Comparison of ENCODE assay signal across 8 cellular contexts in the genomic region with DNA sequence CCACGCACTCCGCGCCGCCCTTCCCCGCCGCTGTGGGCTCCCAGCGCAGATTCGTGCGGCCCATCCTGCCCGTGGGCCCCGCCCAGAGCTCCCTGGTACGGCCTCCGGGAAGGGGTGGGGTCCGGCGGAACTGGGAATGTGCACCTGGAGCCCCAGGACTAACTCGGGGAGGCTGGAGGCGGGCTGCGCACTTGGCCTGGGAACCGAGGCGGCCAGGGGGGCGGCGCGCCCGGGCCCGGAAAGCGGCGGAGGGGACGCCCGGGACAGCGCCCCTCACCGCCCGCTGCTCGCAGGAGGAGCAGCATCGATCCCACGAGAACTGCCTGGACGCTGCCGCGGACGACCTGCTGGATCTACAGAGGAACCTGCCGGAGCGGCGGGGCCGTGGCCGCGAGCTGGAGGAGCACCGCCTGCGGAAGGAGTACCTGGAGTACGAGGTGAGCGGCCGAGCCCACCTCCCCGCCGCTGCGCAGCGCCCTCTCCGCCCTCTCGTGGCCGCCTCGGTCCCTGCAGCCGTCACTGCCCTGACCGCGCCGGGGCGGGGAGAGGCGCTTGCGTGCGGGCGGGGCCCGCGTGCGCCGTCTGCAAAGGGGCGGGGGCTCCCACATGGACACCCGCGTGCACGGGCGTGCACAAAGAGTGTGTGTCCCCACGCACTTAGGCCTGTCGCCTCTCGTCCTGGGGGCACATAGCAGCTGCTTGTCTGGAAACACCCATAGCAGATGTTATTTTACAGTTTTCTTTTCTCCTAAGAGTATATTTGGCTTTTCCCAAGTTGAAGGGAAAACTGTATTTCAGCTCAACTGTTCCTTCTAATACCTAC. TPM values are rescaled to one million over a fixed set of nuclear protein-coding genes. Genes with fewer than 3 reads are reported as not detected.
DNase-seq lines count a peak whose midpoint lies in the region; ATAC-seq lines count a peak whose summit lies in the region.

No MANE protein-coding gene starts in this region.

- ATAC-seq in HG02642 (IDR thresholded peaks at IDR 0.05; ENCODE audit: poor library complexity, unreplicated experiment) (peak; percentile 85), left lobe of liver (peak; percentile 88)

- DNase-seq in GM03348 (ENCODE audit: low spot score), result peak; percentile 97
- DNase-seq in NCI-H2171 (lab: John Stamatoyannopoulos, UW), result peak; percentile 77
- DNase-seq in activated CD4-positive, alpha-beta T cell treated with anti-CD3 and anti-CD28 coated beads, Interleukin-2, amount 50 U/mL, for 1 hour, result peak; percentile 77
- peak; percentile 22 for DNase-seq in cortex of kidney (lab: John Stamatoyannopoulos, UW)
- peak; percentile 92 for DNase-seq in left lobe of liver (ENCODE audit: low spot score)
- peak; percentile 85 to 88 for DNase-seq in stimulated activated CD4-positive, alpha-beta T cell treated with anti-CD3 and anti-CD28 coated beads, Interleukin-2, amount 100 ng/mL, for 24 hours
- no peak for DNase-seq in NK-92 treated with Interleukin-12 subunit alpha and Interleukin-12 subunit beta, amount 100 ng/mL, for 24 hours (lab: John Stamatoyannopoulos, UW)

RNA-seq across cellular contexts. Expression of a gene that starts 25.2 kb away (rescaled TPM):
- total RNA-seq in left lobe of liver, result 60.3 TPM
